8 cellular contexts compared by ENCODE assay signal in the genomic region with DNA sequence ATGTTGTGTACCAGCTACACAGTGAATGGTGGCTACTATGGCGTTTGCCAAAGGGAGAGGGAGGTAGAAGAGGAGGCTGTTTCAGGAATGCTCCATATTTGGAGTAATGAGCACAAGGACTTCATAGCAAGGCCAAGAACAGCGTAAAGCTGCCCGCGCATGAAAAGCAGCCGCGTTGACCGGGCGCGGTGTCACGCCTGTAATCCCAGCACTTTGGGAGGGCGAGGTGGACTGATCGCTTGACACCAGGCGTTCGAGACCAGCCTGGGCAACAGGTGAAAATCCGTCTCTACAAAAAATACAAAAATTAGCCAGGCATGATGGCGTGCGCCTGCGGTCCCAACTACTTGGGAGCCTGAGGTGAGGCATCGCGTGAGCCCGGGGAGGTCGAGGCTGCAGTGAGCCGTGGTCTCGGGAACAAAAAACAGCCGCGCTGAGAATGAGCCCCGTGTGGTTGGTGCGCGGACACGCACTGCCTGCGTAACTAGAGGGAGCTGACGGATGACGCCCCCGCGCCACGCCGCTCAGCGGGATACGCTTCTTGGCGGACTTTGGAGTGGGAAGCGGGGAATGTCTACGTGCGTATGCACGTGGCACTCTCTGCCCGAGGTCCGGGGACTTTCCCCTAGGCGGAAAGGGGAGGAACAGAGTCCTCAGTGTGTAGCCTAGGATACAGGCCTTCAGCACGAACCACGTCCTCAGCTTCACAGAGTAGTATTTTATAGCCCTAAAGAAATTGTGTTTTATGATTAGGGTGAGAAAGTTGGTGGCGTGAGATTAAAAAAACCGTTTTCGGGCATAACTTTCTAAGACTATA. TPM values are rescaled to one million over a fixed set of nuclear protein-coding genes. Genes with fewer than 3 reads are reported as not detected.
DNase-seq lines count a peak whose midpoint lies in the region; ATAC-seq and TF ChIP-seq lines count a peak whose summit lies in the region.

A gene (minus strand): TSS at position 693 of the 817 bp plus-strand sequence.

- H3K27me3 Mint-ChIP-seq in endodermal cell (ENCODE audit: insufficient read depth) = peaks cover 12% of the 10 kb centered on the region

- peak within 1 kb of the TSS; percentile 97 for H3K9ac ChIP-seq in NT2/D1 (ENCODE audit: insufficient read length, low read depth)
- peak within 1 kb of the TSS; percentile 95 for H3K9ac ChIP-seq in endodermal cell (ENCODE audit: extremely low read depth, low read length, poor library complexity, severe bottlenecking)
- peak within 1 kb of the TSS; percentile 91 for H3K9ac ChIP-seq in mesendoderm (ENCODE audit: low read length)

- peaks cover 2% of the 10 kb centered on the region for H3K79me1 ChIP-seq in mesendoderm (ENCODE audit: low read length)

- H3K4me3 ChIP-seq in NT2/D1 (ENCODE audit: insufficient read length, low read depth) = peak within 1 kb of the TSS; percentile 84
- H3K4me3 ChIP-seq in endodermal cell (ENCODE audit: low read length) = peak within 1 kb of the TSS; percentile 83
- H3K4me3 ChIP-seq in mesendoderm (ENCODE audit: low read length) = peak within 1 kb of the TSS; percentile 80

- peak; percentile 97 for DNase-seq in COLO668 (lab: John Stamatoyannopoulos, UW; ENCODE audit: unreplicated experiment)
- DNase-seq in HUDEP-2 (lab: John Stamatoyannopoulos, UW; ENCODE audit: unreplicated experiment in 76 of 76) = peak in 74 of 76 experiments; percentile 65 to 98 (median 95)
- DNase-seq in NT2/D1 (ENCODE audit: low read depth, low spot score) = peak; percentile 98
- peak; percentile 79 for DNase-seq in activated CD8-positive, alpha-beta memory T cell treated with anti-CD3 and anti-CD28 coated beads, Interleukin-2, amount 50 U/mL, for 1 hour (ENCODE audit: extremely low read depth)
- peak; percentile 97 for DNase-seq in endodermal cell
- peak; percentile 100 for DNase-seq in mesendoderm
- DNase-seq in stimulated activated CD8-positive, alpha-beta memory T cell treated with anti-CD3 and anti-CD28 coated beads, Interleukin-15, amount 100 ng/mL, for 1 hour (ENCODE audit: low read depth) = peak; percentile 72

- no peaks in the 10 kb centered on the region for H3K9me3 ChIP-seq in NT2/D1 (ENCODE audit: insufficient read depth, low read length)
- H3K9me3 ChIP-seq in endodermal cell (ENCODE audit: control insufficient read depth, low read length) = no peaks in the 10 kb centered on the region

- peak within 1 kb of the TSS; percentile 98 for H3K27ac ChIP-seq in endodermal cell (ENCODE audit: low read depth, low read length)
- H3K27ac ChIP-seq in mesendoderm (ENCODE audit: low read depth, low read length) = peak within 1 kb of the TSS; percentile 41

- no peaks in the 10 kb centered on the region for H3K9me3 Mint-ChIP-seq in endodermal cell

- H3K27ac Mint-ChIP-seq in endodermal cell = peak within 1 kb of the TSS; percentile 99

- H3K56ac ChIP-seq in mesendoderm (ENCODE audit: low read length) = peak within 1 kb of the TSS; percentile 96

- H3K4me3 Mint-ChIP-seq in endodermal cell = peak within 1 kb of the TSS; percentile 76

- H3K79me2 ChIP-seq in mesendoderm (ENCODE audit: control insufficient read depth, insufficient read depth, low read length) = no peaks in the 10 kb centered on the region

- peak within 1 kb of the TSS; percentile 31 for H2BK5ac ChIP-seq in mesendoderm (ENCODE audit: low read length)

- H3K18ac ChIP-seq in mesendoderm (ENCODE audit: low read length) = peak within 1 kb of the TSS; percentile 62

- H3K36me3 ChIP-seq in NT2/D1 (ENCODE audit: insufficient read depth, insufficient read length, low read length) = peaks cover 27% of the 10 kb centered on the region
- peaks cover 19% of the 10 kb centered on the region for H3K36me3 ChIP-seq in endodermal cell (ENCODE audit: control insufficient read depth, insufficient read depth, low read length)
- peaks cover 4% of the 10 kb centered on the region for H3K36me3 ChIP-seq in mesendoderm (ENCODE audit: control insufficient read depth, insufficient read depth, low read length)

- H3K23ac ChIP-seq in mesendoderm (ENCODE audit: low read length) = no peak within 1 kb of the TSS

- H3K27me3 ChIP-seq in NT2/D1 (ENCODE audit: insufficient read depth, insufficient read length) (peaks cover 7% of the 10 kb centered on the region), endodermal cell (ENCODE audit: control insufficient read depth, insufficient read depth, low read length, poor library complexity, severe bottlenecking) (no peaks in the 10 kb centered on the region), mesendoderm (ENCODE audit: insufficient read depth, low read length, poor library complexity) (no peaks in the 10 kb centered on the region)

- H2AK5ac ChIP-seq in mesendoderm (ENCODE audit: low read length) = no peak within 1 kb of the TSS

- no peak within 1 kb of the TSS for H4K8ac ChIP-seq in mesendoderm (ENCODE audit: low read depth, low read length)

- H4K5ac ChIP-seq in mesendoderm (ENCODE audit: low read length) = no peak within 1 kb of the TSS

- H3K4me1 Mint-ChIP-seq in endodermal cell = peaks cover 9% of the 10 kb centered on the region

- peaks cover 22% of the 10 kb centered on the region for H3K36me3 Mint-ChIP-seq in endodermal cell (ENCODE audit: low read depth)

- no peak within 1 kb of the TSS for H2BK15ac ChIP-seq in mesendoderm (replicated peaks; ENCODE audit: low read depth)

- peak; percentile 56 for TF ChIP-seq CTCF in endodermal cell (conservative IDR thresholded peaks at IDR 0.05)

- peak; percentile 81 for ATAC-seq in GM21381 (IDR thresholded peaks at IDR 0.05; ENCODE audit: unreplicated experiment)

- H3K4me1 ChIP-seq in NT2/D1 (ENCODE audit: insufficient read depth, insufficient read length) (no peaks in the 10 kb centered on the region), endodermal cell (ENCODE audit: control insufficient read depth, insufficient read depth, low read length) (no peaks in the 10 kb centered on the region), mesendoderm (ENCODE audit: control insufficient read depth, low read depth, low read length) (no peaks in the 10 kb centered on the region)

- H2BK120ac ChIP-seq in mesendoderm (ENCODE audit: low read depth, low read length) = no peak within 1 kb of the TSS

- 4 to 5% methylated on average over 26 to 52 of the region's 52 CpGs for WGBS in endodermal cell (ENCODE audit: insufficient coverage in 1 of 2, insufficient read length in 1 of 2), 2 experiments
- no CpG with 5 or more reads among the region's 52 CpGs for WGBS in mesendoderm (ENCODE audit: extremely low coverage, insufficient coverage, low lambda C conversion rate)

- H3K4me2 ChIP-seq in mesendoderm (ENCODE audit: low read length) = peak within 1 kb of the TSS; percentile 92

- peak within 1 kb of the TSS; percentile 73 for H3K4ac ChIP-seq in mesendoderm (ENCODE audit: low read depth, low read length)

RNA-seq across cellular contexts. Expression of the gene that starts here (rescaled TPM):
- total RNA-seq in endodermal cell = over 10,000 TPM; 17,358 to 20,060 TPM
- 4,324 TPM for polyA plus RNA-seq in endodermal cell (2013, experiment 1 of 2)
- 7,111 TPM for polyA plus RNA-seq in endodermal cell (2013, experiment 2 of 2)
- not detected for polyA plus RNA-seq in mesendoderm (2013, experiment 1 of 2)
- polyA plus RNA-seq in mesendoderm (2013, experiment 2 of 2) = not detected

Comparison
In these comparisons a context has a peak if more than half of its experiments do, and no peak if none do; other contexts are left out.
1. Peak in every context shown above with its lines: DNase-seq, ATAC-seq, H3K4me3 ChIP-seq and H3K27ac ChIP-seq.